Comparison of ENCODE assay signal across 29 cellular contexts in the genomic region with DNA sequence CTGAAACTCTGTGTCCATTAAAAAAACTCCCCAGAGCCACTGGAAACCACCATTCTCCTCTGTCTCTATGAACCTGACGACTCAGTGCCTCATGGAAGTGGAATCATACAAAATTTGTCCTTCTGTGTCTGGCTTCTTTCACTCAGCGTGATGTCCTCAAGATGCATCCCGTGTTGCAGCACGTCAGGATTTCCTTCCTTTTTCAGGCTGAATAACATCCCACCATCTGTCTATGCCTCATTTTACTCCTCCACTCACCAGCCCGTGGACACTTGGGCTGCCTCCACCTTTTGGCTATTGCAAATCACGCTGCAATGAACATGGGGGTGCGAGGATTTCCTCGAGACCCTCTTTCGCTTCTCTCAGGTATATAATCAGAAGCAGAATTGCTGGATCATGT. TPM values are rescaled to one million over a fixed set of nuclear protein-coding genes. Genes with fewer than 3 reads are reported as not detected.
"Had no signal": no experiment of that assay in that cellular context is flagged by ENCODE, and none has a peak within 500 bp of the region (broad histone marks: within the 10 kb centered on the region; RNA-seq: fewer than 3 reads in every experiment).

No MANE protein-coding gene starts in this region.

- H3K27ac Mint-ChIP-seq: activated CD4-positive, alpha-beta memory T cell treated with anti-CD3 and anti-CD28 coated beads, Interleukin-2, amount 10 ng/mL, durations not matched to agents 7 days and 5 days; activated CD4-positive, alpha-beta T cell treated with anti-CD3 and anti-CD28 coated beads for 36 hours; activated naive CD4-positive, alpha-beta T cell treated with anti-CD3 and anti-CD28 coated beads, Interleukin-2, amount 50 U/mL, for 72 hours; activated naive CD8-positive, alpha-beta T cell treated with anti-CD3 and anti-CD28 coated beads, Interleukin-2, amount 50 U/mL, for 24 hours had no signal

- H3K36me3 Mint-ChIP-seq: activated naive CD4-positive, alpha-beta T cell treated with anti-CD3 and anti-CD28 coated beads, Interleukin-2, amount 50 U/mL, for 72 hours had no signal

- H3K4me1 Mint-ChIP-seq: activated CD4-positive, alpha-beta memory T cell treated with anti-CD3 and anti-CD28 coated beads, Interleukin-2, amount 10 ng/mL, durations not matched to agents 7 days and 5 days had no signal

- DNase-seq: activated CD4-positive, alpha-beta memory T cell treated with anti-CD3 and anti-CD28 coated beads, Interleukin-2, amount 10 ng/mL, durations not matched to agents 7 days and 5 days; activated CD4-positive, alpha-beta T cell treated with anti-CD3 and anti-CD28 coated beads for 36 hours; activated CD4-positive, alpha-beta T cell treated with anti-CD3 and anti-CD28 coated beads, Interleukin-2, amount 50 U/mL, for 1 hour; activated naive CD8-positive, alpha-beta T cell treated with anti-CD3 and anti-CD28 coated beads, Interleukin-2, amount 50 U/mL, for 24 hours; activated T-cell treated with anti-CD3 and anti-CD28 coated beads, Interleukin-2, amount 50 U/mL, for 1 hour; amniotic stem cell; body of pancreas; KG1; NCI-H1092; NCI-H1417 treated with DMSO at 0.1 percent for 48 hours; NCI-H1694; NCI-H2029 treated with DMSO at 0.1 percent for 48 hours; NCI-H345; NCI-H510A; NCI-H526 treated with DMSO at 0.1 percent for 48 hours; OCI-M1; Right ventricle myocardium superior; RPMI8226; SJCRH30; SK-N-SH; T-helper 1 cell had no signal

- H3K27me3 Mint-ChIP-seq: activated CD4-positive, alpha-beta T cell treated with anti-CD3 and anti-CD28 coated beads for 36 hours had no signal

- ATAC-seq: activated CD4-positive, alpha-beta T cell treated with anti-CD3 and anti-CD28 coated beads for 36 hours; activated naive CD4-positive, alpha-beta T cell treated with anti-CD3 and anti-CD28 coated beads, Interleukin-2, amount 50 U/mL, for 72 hours; activated naive CD8-positive, alpha-beta T cell treated with anti-CD3 and anti-CD28 coated beads, Interleukin-2, amount 50 U/mL, for 24 hours; body of pancreas; Panc1 had no signal

- H3K4me3 Mint-ChIP-seq: activated CD4-positive, alpha-beta memory T cell treated with anti-CD3 and anti-CD28 coated beads, Interleukin-2, amount 10 ng/mL, durations not matched to agents 7 days and 5 days; activated CD4-positive, alpha-beta T cell treated with anti-CD3 and anti-CD28 coated beads for 36 hours; activated naive CD8-positive, alpha-beta T cell treated with anti-CD3 and anti-CD28 coated beads, Interleukin-2, amount 50 U/mL, for 24 hours; central memory CD8-positive, alpha-beta T cell had no signal

- H3K9me3 Mint-ChIP-seq: activated CD4-positive, alpha-beta memory T cell treated with anti-CD3 and anti-CD28 coated beads, Interleukin-2, amount 10 ng/mL, durations not matched to agents 7 days and 5 days; activated naive CD4-positive, alpha-beta T cell treated with anti-CD3 and anti-CD28 coated beads, Interleukin-2, amount 50 U/mL, for 72 hours; activated naive CD8-positive, alpha-beta T cell treated with anti-CD3 and anti-CD28 coated beads, Interleukin-2, amount 50 U/mL, for 24 hours; central memory CD8-positive, alpha-beta T cell had no signal

RNA-seq across cellular contexts. Expression of a gene that starts 12.7 kb away (rescaled TPM):
- total RNA-seq: activated CD4-positive, alpha-beta memory T cell treated with anti-CD3 and anti-CD28 coated beads, Interleukin-2, amount 10 ng/mL, durations not matched to agents 7 days and 5 days; activated CD4-positive, alpha-beta T cell treated with anti-CD3 and anti-CD28 coated beads for 36 hours; activated CD8-positive, alpha-beta memory T cell treated with anti-CD3 and anti-CD28 coated beads for 36 hours; LHCN-M2; M059J; SJCRH30; T-helper 2 cell treated with Interferon-gamma antibody and Interleukin-4, amounts not matched to agents 100 ng/mL and 5 ng/mL, for 36 hours had no signal

RNA-seq across cellular contexts. Expression of a gene that starts 44.4 kb away (rescaled TPM):
- total RNA-seq: activated CD4-positive, alpha-beta memory T cell treated with anti-CD3 and anti-CD28 coated beads, Interleukin-2, amount 10 ng/mL, durations not matched to agents 7 days and 5 days; activated CD4-positive, alpha-beta T cell treated with anti-CD3 and anti-CD28 coated beads for 36 hours; activated CD8-positive, alpha-beta memory T cell treated with anti-CD3 and anti-CD28 coated beads for 36 hours; activated naive CD4-positive, alpha-beta T cell treated with anti-CD3 and anti-CD28 coated beads, Interleukin-2, amount 50 U/mL, for 72 hours; ascending aorta; LHCN-M2; M059J; Right ventricle myocardium superior; SJCRH30; T-helper 2 cell treated with Interferon-gamma antibody and Interleukin-4, amounts not matched to agents 100 ng/mL and 5 ng/mL, for 36 hours had no signal
